ENCODE assay signal across 7 cellular contexts in genomic region chr2:67840460-67841068, GRCh38.
DNase-seq lines count a peak whose midpoint lies in the region; ATAC-seq and TF ChIP-seq lines count a peak whose summit lies in the region.

No MANE protein-coding gene starts in this region.

- H3K4me3 ChIP-seq in Loucy (ENCODE audit: low read length, poor library complexity, severe bottlenecking) (no peak overlapping the region), endodermal cell (ENCODE audit: low read length) (no peak overlapping the region), tibial nerve (no peak overlapping the region)

- H3K27me3 ChIP-seq in Loucy (ENCODE audit: insufficient read depth, low read length, poor library complexity, severe bottlenecking), result no peaks in the 10 kb centered on the region
- peaks cover 6% of the 10 kb centered on the region for H3K27me3 ChIP-seq in endodermal cell (ENCODE audit: control insufficient read depth, insufficient read depth, low read length, poor library complexity, severe bottlenecking)
- no peaks in the 10 kb centered on the region for H3K27me3 ChIP-seq in tibial nerve

- H3K9me3 ChIP-seq in Loucy (ENCODE audit: insufficient read depth, low read depth, low read length) (no peaks in the 10 kb centered on the region), endodermal cell (ENCODE audit: control insufficient read depth, low read length) (no peaks in the 10 kb centered on the region), tibial nerve (no peaks in the 10 kb centered on the region)

- 56 to 57% methylated on average over 3 to 5 of the region's 5 CpGs for WGBS in endodermal cell (ENCODE audit: insufficient coverage in 1 of 2, insufficient read length in 1 of 2), 2 experiments
- WGBS in tibial nerve, 2 donors, result 52 to 56% methylated on average over 5 of the region's 5 CpGs

- H3F3A ChIP-seq in Loucy (ENCODE audit: low read depth), result no peaks in the 10 kb centered on the region

- TF ChIP-seq CTCF in Loucy (conservative IDR thresholded peaks at IDR 0.05; ENCODE audit: low read length), result peak; percentile 83
- peak; percentile 94 for TF ChIP-seq CTCF in endodermal cell (conservative IDR thresholded peaks at IDR 0.05)
- peak; percentile 39 to 65 (median 45) for TF ChIP-seq CTCF in tibial nerve (IDR thresholded peaks at IDR 0.05)

- no peaks in the 10 kb centered on the region for H3K9me3 Mint-ChIP-seq in endodermal cell

- no peaks in the 10 kb centered on the region for H3K79me2 ChIP-seq in Loucy (ENCODE audit: insufficient read depth, low read length)

- no peak overlapping the region for H3K27ac Mint-ChIP-seq in endodermal cell

- in situ Hi-C loops in SK-MEL-5 (cut with HindIII; ENCODE audit: low pct_unique_long_range_greater_than_20kb, low sequenced_read_pairs), result loop anchor here (25.0 kb wide), 1 partner anchor 197 kb away; no protein-coding TSS in a partner anchor

- H3K4me3 Mint-ChIP-seq in endodermal cell, result no peak overlapping the region

- H3K27ac ChIP-seq in endodermal cell (ENCODE audit: low read depth, low read length) (no peak overlapping the region), tibial nerve (no peak overlapping the region)

- peaks cover 3% of the 10 kb centered on the region for H3K4me1 Mint-ChIP-seq in endodermal cell

- no peak overlapping the region for H3K4me2 ChIP-seq in Loucy (ENCODE audit: low read depth, low read length, poor library complexity, severe bottlenecking)

- H3K4me1 ChIP-seq in Loucy (ENCODE audit: insufficient read depth, low read length, poor library complexity, severe bottlenecking) (no peaks in the 10 kb centered on the region), endodermal cell (ENCODE audit: control insufficient read depth, insufficient read depth, low read length) (no peaks in the 10 kb centered on the region), tibial nerve (no peaks in the 10 kb centered on the region)

- no peaks in the 10 kb centered on the region for H3K9me2 ChIP-seq in Loucy (replicated peaks; ENCODE audit: low read depth, low read length)

- no peak overlapping the region for H2AFZ ChIP-seq in Loucy (ENCODE audit: low read length)

- H3K9ac ChIP-seq in Loucy (ENCODE audit: low read depth, low read length, poor library complexity, severe bottlenecking) (no peak overlapping the region), endodermal cell (ENCODE audit: extremely low read depth, low read length, poor library complexity, severe bottlenecking) (no peak overlapping the region)

- no peaks in the 10 kb centered on the region for H3K36me3 ChIP-seq in Loucy (ENCODE audit: insufficient read depth, low read length)
- no peaks in the 10 kb centered on the region for H3K36me3 ChIP-seq in endodermal cell (ENCODE audit: control insufficient read depth, insufficient read depth, low read length)
- H3K36me3 ChIP-seq in tibial nerve, result no peaks in the 10 kb centered on the region

- ATAC-seq in GM21529 (IDR thresholded peaks at IDR 0.05; ENCODE audit: unreplicated experiment), result peak; percentile 75

- no peak for TF ChIP-seq POLR2A in tibial nerve (IDR thresholded peaks at IDR 0.05)

- no peaks in the 10 kb centered on the region for H3K36me3 Mint-ChIP-seq in endodermal cell (ENCODE audit: low read depth)

- TF ChIP-seq EP300 in tibial nerve (IDR thresholded peaks at IDR 0.05), result no peak

- peak; percentile 36 for DNase-seq in GM04504 (ENCODE audit: low read depth)
- peak; percentile 85 for DNase-seq in SK-MEL-5 (ENCODE audit: low read depth, low spot score)
- DNase-seq in endodermal cell, result peak; percentile 90
- peak; percentile 66 for DNase-seq in medulla oblongata (ENCODE audit: extremely low spot score)
- DNase-seq in tibial nerve (ENCODE audit: low spot score in 2 of 2), result peak in 1 of 2 donors; percentile 36

- peaks cover 21% of the 10 kb centered on the region for H3K27me3 Mint-ChIP-seq in endodermal cell (ENCODE audit: insufficient read depth)

- no peaks in the 10 kb centered on the region for H4K20me1 ChIP-seq in Loucy (ENCODE audit: insufficient read depth, low read length, poor library complexity, severe bottlenecking)
